ENCODE assay signal across 9 cellular contexts in genomic region chr7:17185690-17186070, GRCh38.
DNase-seq lines count a peak whose midpoint lies in the region; ATAC-seq and TF ChIP-seq lines count a peak whose summit lies in the region.
"Had no signal": no experiment of that assay in that cellular context is flagged by ENCODE, and none has a peak within 500 bp of the region (broad histone marks: within the 10 kb centered on the region; RNA-seq: fewer than 3 reads in every experiment).

No MANE protein-coding gene starts in this region.

- H3K27me3 Mint-ChIP-seq in HFFc6 (ENCODE audit: insufficient read depth) = peaks cover 3% of the 10 kb centered on the region; the same call in 1 of the 2 replicates
- no peaks in the 10 kb centered on the region for H3K27me3 Mint-ChIP-seq in endothelial cell (ENCODE audit: unreplicated experiment)

- H3K27ac ChIP-seq in coronary artery = no peak overlapping the region

- H3K4me3 ChIP-seq in foreskin fibroblast (ENCODE audit: low read depth in 1 of 2, low read length in 2 of 2) (no peak overlapping the region), coronary artery (no peak overlapping the region)
- H3K4me3 ChIP-seq: heart right ventricle had no signal

- ATAC-seq in GM18508 (IDR thresholded peaks at IDR 0.05; ENCODE audit: insufficient read depth, unreplicated experiment) = peak; percentile 98

- H3K27ac Mint-ChIP-seq in HFFc6 (peak overlapping the region; percentile 87), endothelial cell (ENCODE audit: unreplicated experiment) (no peak overlapping the region)

- H3K4me3 Mint-ChIP-seq in HFFc6 = peak overlapping the region; percentile 76
- H3K4me3 Mint-ChIP-seq in endothelial cell (ENCODE audit: unreplicated experiment) = no peak overlapping the region

- H3K4me1 Mint-ChIP-seq in HFFc6 (ENCODE audit: low read depth) (peaks cover 41% of the 10 kb centered on the region), endothelial cell (ENCODE audit: unreplicated experiment) (no peaks in the 10 kb centered on the region)

- peak; percentile 59 for DNase-seq in HFFc6
- DNase-seq in MV-4-11 (lab: John Stamatoyannopoulos, UW) = peak; percentile 91
- peak; percentile 44 to 51 for DNase-seq in foreskin fibroblast
- DNase-seq in coronary artery (ENCODE audit: low spot score) = no peak
- DNase-seq in iPS-NIHi7 (ENCODE audit: extremely low spot score) = no peak
- DNase-seq in endothelial cell (ENCODE audit: low spot score) = no peak
- DNase-seq in AG08395 (ENCODE audit: low spot score) = no peak
- DNase-seq: heart right ventricle had no signal

- TF ChIP-seq CTCF in HFFc6 (IDR thresholded peaks at IDR 0.05) (no peak), foreskin fibroblast (IDR thresholded peaks at IDR 0.05; ENCODE audit: low read depth, low read length) (no peak), coronary artery (IDR thresholded peaks at IDR 0.05) (no peak), endothelial cell (IDR thresholded peaks at IDR 0.05; ENCODE audit: unreplicated experiment) (no peak)

- H3K9me3 Mint-ChIP-seq in HFFc6 (no peaks in the 10 kb centered on the region), endothelial cell (ENCODE audit: unreplicated experiment) (no peaks in the 10 kb centered on the region)

- no peaks in the 10 kb centered on the region for H3K36me3 Mint-ChIP-seq in HFFc6 (ENCODE audit: low read depth)
- no peaks in the 10 kb centered on the region for H3K36me3 Mint-ChIP-seq in endothelial cell (ENCODE audit: low read depth, unreplicated experiment)

Comparison
In these comparisons a context has a peak if more than half of its experiments do, and no peak if none do; other contexts are left out.
1. DNase-seq: peak in HFFc6 (single experiment), MV-4-11 (single experiment) and foreskin fibroblast (2 of 2); none in coronary artery (single experiment), iPS-NIHi7 (single experiment), endothelial cell (single experiment) and AG08395 (single experiment).